In genomic region chr6:28814032-28814976, GRCh38 we compare ENCODE assay signal across 1 cellular context.
TF ChIP-seq lines count a peak whose summit lies in the region.

No MANE protein-coding gene starts in this region.

TF ChIP-seq in K562, 482 proteins besides CTCF, POLR2A, EP300 and RAD21 (continues in another document):
- peak; percentile 66 for TF ChIP-seq POLR2G (IDR thresholded peaks at IDR 0.05; ENCODE audit: low read depth, low read length)
- no peak for TF ChIP-seq ELF2 (CRISPR knock-in tag; IDR thresholded peaks at IDR 0.05)
- no peak for TF ChIP-seq MCM5 (IDR thresholded peaks at IDR 0.05; ENCODE audit: low read depth)
- no peak for TF ChIP-seq CBX8 (IDR thresholded peaks at IDR 0.05; ENCODE audit: borderline replicate concordance, extremely low read depth, low read depth, low read length, poor library complexity, severe bottlenecking)
- TF ChIP-seq NR0B1 (IDR thresholded peaks at IDR 0.05; ENCODE audit: partially characterized antibody), result no peak
- no peak for TF ChIP-seq CREB5 (CRISPR knock-in tag; IDR thresholded peaks at IDR 0.05)
- TF ChIP-seq ZC3H11A (IDR thresholded peaks at IDR 0.05; ENCODE audit: low read depth, low read length), result no peak
- TF ChIP-seq CHD4 (IDR thresholded peaks at IDR 0.05; ENCODE audit: insufficient read depth, insufficient replicate concordance, low read depth, low read length, poor library complexity, severe bottlenecking), result no peak
- no peak for TF ChIP-seq FOXA1 (IDR thresholded peaks at IDR 0.05; ENCODE audit: borderline replicate concordance)
- no peak for TF ChIP-seq MCM3 (IDR thresholded peaks at IDR 0.05)
- TF ChIP-seq RFX5 (IDR thresholded peaks at IDR 0.05; ENCODE audit: low read depth, low read length), result no peak
- no peak for TF ChIP-seq U2AF2 (optimal IDR thresholded peaks at IDR 0.05; ENCODE audit: low read depth, low read length)
- TF ChIP-seq GABPA (tag; conservative IDR thresholded peaks at IDR 0.05; ENCODE audit: low read depth), result no peak
- TF ChIP-seq LCOR (CRISPR knock-in tag; IDR thresholded peaks at IDR 0.05), result no peak
- peak; percentile 34; the same call in 1 of the 2 replicates for TF ChIP-seq PHF8 (IDR thresholded peaks at IDR 0.05; ENCODE audit: borderline replicate concordance, low read length)
- no peak for TF ChIP-seq ZNF398 (CRISPR knock-in tag; IDR thresholded peaks at IDR 0.05)
- TF ChIP-seq E2F6 (IDR thresholded peaks at IDR 0.05; ENCODE audit: borderline replicate concordance in 1 of 2, extremely low read depth in 1 of 2, insufficient read depth in 1 of 2, insufficient read length in 1 of 2, low read depth in 1 of 2, low read length in 1 of 2, poor library complexity in 1 of 2, severe bottlenecking in 1 of 2), result peak in 1 of 2 experiments; percentile 57
- TF ChIP-seq CXXC5 (CRISPR knock-in tag; IDR thresholded peaks at IDR 0.05), result peak; percentile 33; the same call in 1 of the 2 replicates
- peak; percentile 38 for TF ChIP-seq RBBP5 (IDR thresholded peaks at IDR 0.05; ENCODE audit: borderline replicate concordance, insufficient read depth, low read length, poor library complexity, severe bottlenecking)
- no peak for TF ChIP-seq TAL1 (IDR thresholded peaks at IDR 0.05)
- no peak for TF ChIP-seq MBD2 (IDR thresholded peaks at IDR 0.05; ENCODE audit: borderline replicate concordance, low read depth)
- no peak for TF ChIP-seq NR2C1 (IDR thresholded peaks at IDR 0.05)
- TF ChIP-seq NR2C1 (tag; IDR thresholded peaks at IDR 0.05), result no peak
- TF ChIP-seq RBFOX2 (IDR thresholded peaks at IDR 0.05; ENCODE audit: low read depth, low read length), result peak; percentile 64
- TF ChIP-seq NR4A1 (CRISPR knock-in tag; IDR thresholded peaks at IDR 0.05), result no peak
- no peak for TF ChIP-seq NR4A1 (tag; IDR thresholded peaks at IDR 0.05)
- no peak for TF ChIP-seq GTF3C2 (IDR thresholded peaks at IDR 0.05; ENCODE audit: borderline replicate concordance, extremely low read depth, insufficient read length)
- TF ChIP-seq ZNF592 (IDR thresholded peaks at IDR 0.05), result no peak
- no peak for TF ChIP-seq NCOR1 (IDR thresholded peaks at IDR 0.05)
- no peak for TF ChIP-seq HOXB6 (CRISPR knock-in tag; IDR thresholded peaks at IDR 0.05; ENCODE audit: borderline replicate concordance)
- TF ChIP-seq HMBOX1 (IDR thresholded peaks at IDR 0.05), result no peak
- no peak for TF ChIP-seq SIRT6 (IDR thresholded peaks at IDR 0.05; ENCODE audit: low read depth, low read length)
- no peak for TF ChIP-seq FOS (IDR thresholded peaks at IDR 0.05; ENCODE audit: extremely low read depth, insufficient read length)
- no peak for TF ChIP-seq RCOR1 (IDR thresholded peaks at IDR 0.05; ENCODE audit: borderline replicate concordance in 1 of 2, low read depth in 2 of 2, low read length in 2 of 2)
- no peak for TF ChIP-seq ZNF696 (CRISPR knock-in tag; conservative IDR thresholded peaks at IDR 0.05)
- peak; percentile 23; the same call in 1 of the 2 replicates for TF ChIP-seq ZBTB40 (IDR thresholded peaks at IDR 0.05)
- no peak for TF ChIP-seq ZBTB40 (CRISPR knock-in tag; IDR thresholded peaks at IDR 0.05)
- TF ChIP-seq ZNF384 (IDR thresholded peaks at IDR 0.05; ENCODE audit: low read depth, low read length), result no peak
